1 cellular context compared by ENCODE assay signal in the genomic region with DNA sequence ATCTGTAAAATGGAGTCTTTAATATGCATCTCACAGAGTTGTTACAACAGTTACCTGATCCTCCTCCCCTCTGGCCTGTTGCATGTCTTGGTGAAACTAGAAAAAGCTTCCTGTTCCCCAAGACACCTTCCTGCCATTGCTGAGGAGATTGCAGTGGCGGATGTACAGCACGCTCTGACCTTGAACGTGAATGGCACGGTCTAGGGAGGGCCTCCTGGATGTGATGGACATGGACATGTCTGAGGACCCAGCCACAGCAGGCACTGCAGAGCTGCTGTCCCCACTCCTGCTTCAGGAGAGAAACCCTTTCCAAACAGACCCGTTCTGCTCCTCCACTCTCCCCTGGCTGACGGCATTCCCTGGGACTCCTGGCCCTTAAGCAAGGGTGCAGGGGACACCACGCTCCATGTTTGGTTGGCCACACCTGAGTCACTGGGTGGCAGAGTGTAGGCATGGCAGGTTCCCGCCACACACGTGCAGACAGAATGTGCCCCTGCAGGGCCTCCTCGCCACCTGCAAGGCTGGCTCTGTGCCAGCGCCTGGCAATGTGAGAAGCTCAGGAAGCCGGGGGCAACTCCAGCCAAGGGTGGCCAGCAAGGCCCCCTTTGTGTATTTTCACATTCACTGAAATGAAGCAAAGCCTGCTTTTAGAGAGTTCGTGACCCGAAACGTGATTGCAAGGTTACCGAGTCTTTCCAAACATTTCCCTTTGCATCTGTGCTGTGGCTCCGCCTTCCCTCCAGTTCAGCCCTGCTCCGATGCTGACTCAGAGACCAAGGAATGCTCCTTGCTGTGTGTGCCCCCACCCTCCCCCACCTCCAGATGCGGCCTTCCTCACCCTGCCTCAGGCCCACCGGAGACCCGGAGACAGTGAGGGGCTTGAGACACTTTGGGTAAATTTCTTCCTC.
A peak's percentile ranks its signal among the peaks of the same experiment; 100 is the strongest.
TF ChIP-seq lines count a peak whose summit lies in the region.

No MANE protein-coding gene starts in this region.

TF ChIP-seq in IMR-90, 13 proteins besides CTCF, POLR2A, EP300 and RAD21 (continued from another document):
- no peak for TF ChIP-seq ELK1 (IDR thresholded peaks at IDR 0.05; ENCODE audit: borderline replicate concordance, low read depth, low read length)
- TF ChIP-seq CHD1 (IDR thresholded peaks at IDR 0.05; ENCODE audit: low read depth, low read length): no peak
- peak; percentile 62 for TF ChIP-seq CEBPB (IDR thresholded peaks at IDR 0.05; ENCODE audit: low read depth, low read length)
- TF ChIP-seq FOS (IDR thresholded peaks at IDR 0.05; ENCODE audit: low read depth, low read length): peak; percentile 77; the same call in 1 of the 2 replicates
- TF ChIP-seq MXI1 (IDR thresholded peaks at IDR 0.05; ENCODE audit: borderline replicate concordance, low read depth, low read length): no peak
- TF ChIP-seq USF2 (IDR thresholded peaks at IDR 0.05; ENCODE audit: low read depth, low read length): no peak
- TF ChIP-seq MAZ (IDR thresholded peaks at IDR 0.05; ENCODE audit: borderline replicate concordance, low read depth, low read length): peak; percentile 95; the same call in 1 of the 2 replicates
- no peak; the same call in 1 of the 2 replicates for TF ChIP-seq SMC3 (IDR thresholded peaks at IDR 0.05; ENCODE audit: low read depth, low read length)
TF ChIP-seq in IMR-90: peak in this region for 7.
